In the genomic region with DNA sequence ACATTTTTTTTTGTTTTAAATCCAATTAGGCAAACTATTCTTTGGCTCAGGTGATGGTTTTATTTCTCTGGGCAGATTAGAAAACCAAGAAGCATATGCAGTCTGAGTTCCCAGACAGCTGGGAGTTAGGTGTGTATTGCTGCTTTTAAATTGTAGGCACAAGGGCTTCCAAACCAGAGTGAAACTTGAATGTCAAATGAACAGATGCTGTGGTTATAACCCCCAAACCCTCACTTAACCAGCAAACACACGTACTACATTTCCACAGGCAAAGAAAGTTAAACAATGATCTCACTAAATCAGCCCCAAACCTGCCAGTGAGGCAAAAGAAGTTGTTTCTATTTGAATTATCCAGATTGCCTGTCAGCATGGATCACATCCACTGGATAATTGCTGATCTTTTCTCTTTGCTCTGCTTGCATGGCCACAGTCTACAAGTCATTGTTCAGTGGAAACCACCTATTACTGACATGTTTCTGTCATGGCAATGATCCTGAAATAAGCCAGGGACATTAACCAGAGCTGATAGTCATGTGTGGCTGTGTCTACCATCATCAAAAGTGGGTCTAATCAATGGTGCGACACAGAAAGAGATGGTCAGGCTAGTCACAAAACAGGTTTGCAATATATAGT, we compare ENCODE assay signal across 23 cellular contexts.
DNase-seq lines count a peak whose midpoint lies in the region; TF ChIP-seq lines count a peak whose summit lies in the region.
"Had no signal": no experiment of that assay in that cellular context is flagged by ENCODE, and none has a peak within 500 bp of the region (broad histone marks: within the 10 kb centered on the region; RNA-seq: fewer than 3 reads in every experiment).

No MANE protein-coding gene starts in this region.

- intact Hi-C loops in activated naive CD4-positive, alpha-beta T cell treated with anti-CD3 and anti-CD28 coated beads for 36 hours (cut with micrococcal nuclease) = no loop called here

- peaks cover 70% of the 10 kb centered on the region for H3K4me1 Mint-ChIP-seq in nephron progenitor cell
- H3K4me1 Mint-ChIP-seq in activated naive CD4-positive, alpha-beta T cell treated with anti-CD3 and anti-CD28 coated beads for 36 hours (ENCODE audit: low read depth) = no peaks in the 10 kb centered on the region
- H3K4me1 Mint-ChIP-seq: activated CD8-positive, alpha-beta memory T cell treated with anti-CD3 and anti-CD28 coated beads, Interleukin-2, amount 10 ng/mL, durations not matched to agents 7 days and 5 days; CD14-positive monocyte; memory B cell; stimulated activated naive B cell treated with anti-CD40 and anti-IgM and Interleukin-4, amounts not matched to agents 10 μg/mL and 1 μg/mL and 100 μg/mL, for 72 hours had no signal

- no peak for TF ChIP-seq CTCF in nephron progenitor cell (IDR thresholded peaks at IDR 0.05)
- TF ChIP-seq CTCF in BE2C (IDR thresholded peaks at IDR 0.05; ENCODE audit: low read depth, low read length) = no peak

- peak overlapping the region; percentile 47 for H3K27ac Mint-ChIP-seq in nephron progenitor cell
- no peak overlapping the region for H3K27ac Mint-ChIP-seq in activated naive CD4-positive, alpha-beta T cell treated with anti-CD3 and anti-CD28 coated beads for 36 hours
- H3K27ac Mint-ChIP-seq: activated CD8-positive, alpha-beta memory T cell treated with anti-CD3 and anti-CD28 coated beads, Interleukin-2, amount 10 ng/mL, durations not matched to agents 7 days and 5 days; CD14-positive monocyte; memory B cell; stimulated activated naive B cell treated with anti-CD40 and anti-IgM and Interleukin-4, amounts not matched to agents 10 μg/mL and 1 μg/mL and 100 μg/mL, for 72 hours had no signal

- DNase-seq in DMS 273 (lab: John Stamatoyannopoulos, UW; ENCODE audit: unreplicated experiment) (peak; percentile 50), DMS 273 treated with DMSO at 0.1 percent for 48 hours (lab: John Stamatoyannopoulos, UW) (no peak), NCI-H524 treated with DMSO at 0.1 percent for 48 hours (lab: John Stamatoyannopoulos, UW) (peak; percentile 80), nephron progenitor cell (no peak), D341Med (ENCODE audit: low spot score) (no peak), BE2C (no peak)
- DNase-seq in Jurkat, Clone E6-1 (ENCODE audit: low read depth, low spot score) = peak; percentile 11
- no peak for DNase-seq in activated naive CD4-positive, alpha-beta T cell treated with anti-CD3 and anti-CD28 coated beads for 36 hours
- DNase-seq: activated CD4-positive, alpha-beta T cell treated with anti-CD3 and anti-CD28 coated beads for 48 hours; activated CD8-positive, alpha-beta memory T cell treated with anti-CD3 and anti-CD28 coated beads, Interleukin-2, amount 10 ng/mL, durations not matched to agents 7 days and 5 days; activated naive CD4-positive, alpha-beta T cell; activated T-cell treated with anti-CD3 and anti-CD28 coated beads, Interleukin-2, amount 50 U/mL, for 48 hours; adrenal gland; body of pancreas; hippocampal formation; NCI-H1930; PC-3; psoas muscle; stimulated activated CD4-positive, alpha-beta T cell treated with anti-CD3 and anti-CD28 coated beads, Interleukin-15, amount 100 ng/mL, for 24 hours; stimulated activated naive B cell treated with anti-CD40 and anti-IgM and Interleukin-4, amounts not matched to agents 10 μg/mL and 1 μg/mL and 100 μg/mL, for 72 hours had no signal

- no peaks in the 10 kb centered on the region; the same call in 1 of the 2 replicates for H3K4me1 ChIP-seq in BE2C
- H3K4me1 ChIP-seq: adrenal gland, body of pancreas, gastroesophageal sphincter, psoas muscle had no signal

- no peak overlapping the region for H3K4me3 ChIP-seq in Jurkat, Clone E6-1 (ENCODE audit: low read length)
- no peak overlapping the region for H3K4me3 ChIP-seq in BE2C (ENCODE audit: low read depth, low read length)
- H3K4me3 ChIP-seq: adrenal gland, body of pancreas, gastroesophageal sphincter, psoas muscle had no signal

- no peaks in the 10 kb centered on the region for H3K9me3 ChIP-seq in BE2C
- H3K9me3 ChIP-seq: adrenal gland, body of pancreas, gastroesophageal sphincter, psoas muscle had no signal

- no peaks in the 10 kb centered on the region for H3K9me3 Mint-ChIP-seq in nephron progenitor cell
- no peaks in the 10 kb centered on the region for H3K9me3 Mint-ChIP-seq in activated naive CD4-positive, alpha-beta T cell treated with anti-CD3 and anti-CD28 coated beads for 36 hours

- no peaks in the 10 kb centered on the region for H3K27me3 ChIP-seq in BE2C
- H3K27me3 ChIP-seq: adrenal gland, body of pancreas had no signal

- peaks cover 9% of the 10 kb centered on the region for H3K27me3 Mint-ChIP-seq in nephron progenitor cell (ENCODE audit: low read depth, poor library complexity)
- peaks cover 4% of the 10 kb centered on the region for H3K27me3 Mint-ChIP-seq in activated naive CD4-positive, alpha-beta T cell treated with anti-CD3 and anti-CD28 coated beads for 36 hours (ENCODE audit: low read depth)
- H3K27me3 Mint-ChIP-seq: activated CD8-positive, alpha-beta memory T cell treated with anti-CD3 and anti-CD28 coated beads, Interleukin-2, amount 10 ng/mL, durations not matched to agents 7 days and 5 days had no signal

- H3K36me3 ChIP-seq in BE2C = no peaks in the 10 kb centered on the region
- H3K36me3 ChIP-seq: adrenal gland, gastroesophageal sphincter had no signal

- CTCF ChIA-PET in activated naive CD4-positive, alpha-beta T cell treated with anti-CD3 and anti-CD28 coated beads for 36 hours (lab: Charles Lee) = no interaction called here

- H3K36me3 Mint-ChIP-seq in nephron progenitor cell (ENCODE audit: low read depth) = no peaks in the 10 kb centered on the region
- H3K36me3 Mint-ChIP-seq in activated naive CD4-positive, alpha-beta T cell treated with anti-CD3 and anti-CD28 coated beads for 36 hours (ENCODE audit: low read depth) = no peaks in the 10 kb centered on the region
- H3K36me3 Mint-ChIP-seq: activated CD8-positive, alpha-beta memory T cell treated with anti-CD3 and anti-CD28 coated beads, Interleukin-2, amount 10 ng/mL, durations not matched to agents 7 days and 5 days; CD14-positive monocyte; memory B cell; stimulated activated naive B cell treated with anti-CD40 and anti-IgM and Interleukin-4, amounts not matched to agents 10 μg/mL and 1 μg/mL and 100 μg/mL, for 72 hours had no signal

- H3K4me3 Mint-ChIP-seq in nephron progenitor cell = no peak overlapping the region
- no peak overlapping the region for H3K4me3 Mint-ChIP-seq in activated naive CD4-positive, alpha-beta T cell treated with anti-CD3 and anti-CD28 coated beads for 36 hours
- H3K4me3 Mint-ChIP-seq: activated CD8-positive, alpha-beta memory T cell treated with anti-CD3 and anti-CD28 coated beads, Interleukin-2, amount 10 ng/mL, durations not matched to agents 7 days and 5 days; CD14-positive monocyte; memory B cell; stimulated activated naive B cell treated with anti-CD40 and anti-IgM and Interleukin-4, amounts not matched to agents 10 μg/mL and 1 μg/mL and 100 μg/mL, for 72 hours had no signal

Comparison
In these comparisons a context has a peak if more than half of its experiments do, and no peak if none do; other contexts are left out.
1. DNase-seq: peak in DMS 273 (single experiment), Jurkat, Clone E6-1 (single experiment) and NCI-H524 treated with DMSO at 0.1 percent for 48 hours (single experiment); none in DMS 273 treated with DMSO at 0.1 percent for 48 hours (single experiment), nephron progenitor cell (single experiment), activated naive CD4-positive, alpha-beta T cell treated with anti-CD3 and anti-CD28 coated beads for 36 hours (single experiment), D341Med (single experiment) and BE2C (single experiment).